In the genomic region with DNA sequence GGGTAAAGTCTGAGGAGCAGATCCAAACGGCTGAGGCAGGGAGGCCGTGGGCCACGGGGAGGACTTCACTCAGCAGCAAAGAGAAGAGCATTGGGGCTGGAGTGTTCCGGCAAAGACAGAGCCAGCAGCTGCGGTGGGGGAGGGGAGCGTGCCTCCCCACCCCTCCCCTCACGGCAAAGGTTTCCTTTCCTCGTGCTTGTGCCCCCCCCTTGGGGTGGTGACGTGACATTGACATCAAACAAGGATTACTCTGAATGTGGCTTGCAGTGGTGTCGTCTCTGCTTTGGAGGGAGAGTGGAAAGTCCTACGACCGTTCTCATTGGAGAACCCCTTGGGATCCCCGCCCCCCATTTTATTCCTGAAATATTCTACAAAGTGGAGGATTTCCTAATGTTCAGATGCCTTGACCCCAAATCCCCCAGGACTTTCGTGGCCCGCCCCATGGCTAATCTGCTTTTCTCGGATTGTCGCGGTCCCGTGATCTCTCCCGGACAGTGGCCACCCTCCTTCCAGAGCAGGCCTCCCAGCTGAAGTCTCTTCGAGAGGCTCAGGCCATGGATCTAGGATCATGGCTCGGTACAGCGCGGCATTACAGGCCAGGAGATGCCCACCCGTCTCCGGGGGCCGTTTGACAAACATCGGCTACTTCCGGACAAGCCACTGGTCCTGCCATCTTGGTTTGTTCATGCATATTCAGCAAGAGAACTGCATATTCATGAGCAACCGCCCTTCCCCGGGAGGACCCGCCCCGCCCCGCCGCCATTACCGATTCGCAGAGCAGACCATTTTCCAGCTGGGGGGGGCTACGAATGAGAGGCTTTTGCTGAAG, we compare ENCODE assay signal across 1 cellular context.
TF ChIP-seq lines count a peak whose summit lies in the region.

No MANE protein-coding gene starts in this region.

TF ChIP-seq in H1, 55 proteins besides CTCF, POLR2A, EP300 and RAD21:
- TF ChIP-seq SRF (IDR thresholded peaks at IDR 0.05; ENCODE audit: low read depth, low read length) (no peak), RFX5 (IDR thresholded peaks at IDR 0.05; ENCODE audit: borderline replicate concordance, low read depth, low read length) (no peak), BRCA1 (IDR thresholded peaks at IDR 0.05; ENCODE audit: low read depth, low read length) (no peak), BACH1 (IDR thresholded peaks at IDR 0.05; ENCODE audit: low read length) (no peak), JUN (IDR thresholded peaks at IDR 0.05; ENCODE audit: low read depth, low read length) (no peak), SAP30 (IDR thresholded peaks at IDR 0.05; ENCODE audit: insufficient read depth, insufficient replicate concordance, low read length) (peak; percentile 63), EZH2 (IDR thresholded peaks at IDR 0.05; ENCODE audit: low read depth, low read length, severe bottlenecking) (no peak), GTF2F1 (IDR thresholded peaks at IDR 0.05; ENCODE audit: borderline replicate concordance, low read depth, low read length) (no peak), PHF8 (conservative IDR thresholded peaks at IDR 0.05; ENCODE audit: low read depth, low read length) (no peak; the same call in 1 of the 2 replicates), FOSL1 (IDR thresholded peaks at IDR 0.05; ENCODE audit: insufficient read depth, low read depth, low read length) (no peak), CTBP2 (IDR thresholded peaks at IDR 0.05; ENCODE audit: borderline replicate concordance, insufficient read depth, insufficient read length, low read length) (no peak), MAFK (IDR thresholded peaks at IDR 0.05; ENCODE audit: low read depth, low read length) (no peak), RXRA (IDR thresholded peaks at IDR 0.05; ENCODE audit: insufficient read depth, low read depth, low read length) (no peak), CEBPB (IDR thresholded peaks at IDR 0.05; ENCODE audit: low read depth, low read length) (no peak), EGR1 (IDR thresholded peaks at IDR 0.05; ENCODE audit: borderline replicate concordance, low read depth, low read length) (no peak), CHD2 (IDR thresholded peaks at IDR 0.05; ENCODE audit: low read length) (peak; percentile 9; the same call in 1 of the 2 replicates), GABPA (IDR thresholded peaks at IDR 0.05; ENCODE audit: borderline replicate concordance, insufficient read depth, low read length) (no peak), CHD1 (IDR thresholded peaks at IDR 0.05; ENCODE audit: low read depth, low read length) (no peak), SP1 (IDR thresholded peaks at IDR 0.05; ENCODE audit: low read depth, low read length) (no peak), ASH2L (IDR thresholded peaks at IDR 0.05; ENCODE audit: low read length) (peak; percentile 67), TAF7 (optimal IDR thresholded peaks at IDR 0.05; ENCODE audit: borderline replicate concordance, low read depth, low read length) (no peak), SP4 (IDR thresholded peaks at IDR 0.05; ENCODE audit: low read length) (peak; percentile 57; the same call in 1 of the 2 replicates), KDM5A (IDR thresholded peaks at IDR 0.05; ENCODE audit: low read length) (no peak; the same call in 1 of the 2 replicates), RBBP5 (IDR thresholded peaks at IDR 0.05; ENCODE audit: borderline replicate concordance, low read depth, low read length) (no peak), POU5F1 (IDR thresholded peaks at IDR 0.05; ENCODE audit: low read depth, low read length) (peak; percentile 99), SP2 (IDR thresholded peaks at IDR 0.05; ENCODE audit: low read length) (no peak), SIRT6 (IDR thresholded peaks at IDR 0.05; ENCODE audit: low read length) (no peak), YY1 (IDR thresholded peaks at IDR 0.05; ENCODE audit: low read depth, low read length) (peak; percentile 94), TBP (IDR thresholded peaks at IDR 0.05; ENCODE audit: low read depth, low read length) (no peak), HDAC2 (IDR thresholded peaks at IDR 0.05; ENCODE audit: borderline replicate concordance in 1 of 2, low read depth in 2 of 2, low read length in 2 of 2) (no peak), SUZ12 (IDR thresholded peaks at IDR 0.05; ENCODE audit: low read length) (no peak), KDM4A (IDR thresholded peaks at IDR 0.05; ENCODE audit: low read depth, low read length, severe bottlenecking) (peak; percentile 44), HDAC6 (IDR thresholded peaks at IDR 0.05; ENCODE audit: low read depth, low read length) (no peak), TAF1 (IDR thresholded peaks at IDR 0.05; ENCODE audit: low read depth, low read length) (no peak), SIN3A (conservative IDR thresholded peaks at IDR 0.05 in 1 of 2, IDR thresholded peaks at IDR 0.05 in 1 of 2; ENCODE audit: low read depth in 1 of 2, low read length in 2 of 2) (0 out of 4 replicates have a peak, but pooled peaks of 1 of the 2 experiments have one; percentile 54), KDM1A (IDR thresholded peaks at IDR 0.05; ENCODE audit: borderline replicate concordance, low read length) (no peak), POLR2AphosphoS5 (IDR thresholded peaks at IDR 0.05; ENCODE audit: low read depth, low read length) (no peak; the same call in 1 of the 2 replicates), NRF1 (IDR thresholded peaks at IDR 0.05; ENCODE audit: low read depth, low read length) (no peak), CBX5 (IDR thresholded peaks at IDR 0.05; ENCODE audit: low read depth, low read length) (no peak), CBX8 (IDR thresholded peaks at IDR 0.05; ENCODE audit: borderline replicate concordance, low read depth, low read length) (no peak), TEAD4 (IDR thresholded peaks at IDR 0.05; ENCODE audit: low read depth, low read length) (no peak), RNF2 (IDR thresholded peaks at IDR 0.05; ENCODE audit: borderline replicate concordance, low read depth, low read length, missing control alignments, poor library complexity, severe bottlenecking) (no peak), BCL11A (IDR thresholded peaks at IDR 0.05; ENCODE audit: low read depth in 2 of 2, low read length in 2 of 2) (no peak), CREB1 (IDR thresholded peaks at IDR 0.05) (peak; percentile 82), NANOG (IDR thresholded peaks at IDR 0.05; ENCODE audit: insufficient read depth, low read depth, low read length, poor library complexity, severe bottlenecking) (no peak)
- TF ChIP-seq, protein P1, sequence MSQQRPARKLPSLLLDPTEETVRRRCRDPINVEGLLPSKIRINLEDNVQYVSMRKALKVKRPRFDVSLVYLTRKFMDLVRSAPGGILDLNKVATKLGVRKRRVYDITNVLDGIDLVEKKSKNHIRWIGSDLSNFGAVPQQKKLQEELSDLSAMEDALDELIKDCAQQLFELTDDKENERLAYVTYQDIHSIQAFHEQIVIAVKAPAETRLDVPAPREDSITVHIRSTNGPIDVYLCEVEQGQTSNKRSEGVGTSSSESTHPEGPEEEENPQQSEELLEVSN (IDR thresholded peaks at IDR 0.05), result no peak
- TF ChIP-seq, protein P2, sequence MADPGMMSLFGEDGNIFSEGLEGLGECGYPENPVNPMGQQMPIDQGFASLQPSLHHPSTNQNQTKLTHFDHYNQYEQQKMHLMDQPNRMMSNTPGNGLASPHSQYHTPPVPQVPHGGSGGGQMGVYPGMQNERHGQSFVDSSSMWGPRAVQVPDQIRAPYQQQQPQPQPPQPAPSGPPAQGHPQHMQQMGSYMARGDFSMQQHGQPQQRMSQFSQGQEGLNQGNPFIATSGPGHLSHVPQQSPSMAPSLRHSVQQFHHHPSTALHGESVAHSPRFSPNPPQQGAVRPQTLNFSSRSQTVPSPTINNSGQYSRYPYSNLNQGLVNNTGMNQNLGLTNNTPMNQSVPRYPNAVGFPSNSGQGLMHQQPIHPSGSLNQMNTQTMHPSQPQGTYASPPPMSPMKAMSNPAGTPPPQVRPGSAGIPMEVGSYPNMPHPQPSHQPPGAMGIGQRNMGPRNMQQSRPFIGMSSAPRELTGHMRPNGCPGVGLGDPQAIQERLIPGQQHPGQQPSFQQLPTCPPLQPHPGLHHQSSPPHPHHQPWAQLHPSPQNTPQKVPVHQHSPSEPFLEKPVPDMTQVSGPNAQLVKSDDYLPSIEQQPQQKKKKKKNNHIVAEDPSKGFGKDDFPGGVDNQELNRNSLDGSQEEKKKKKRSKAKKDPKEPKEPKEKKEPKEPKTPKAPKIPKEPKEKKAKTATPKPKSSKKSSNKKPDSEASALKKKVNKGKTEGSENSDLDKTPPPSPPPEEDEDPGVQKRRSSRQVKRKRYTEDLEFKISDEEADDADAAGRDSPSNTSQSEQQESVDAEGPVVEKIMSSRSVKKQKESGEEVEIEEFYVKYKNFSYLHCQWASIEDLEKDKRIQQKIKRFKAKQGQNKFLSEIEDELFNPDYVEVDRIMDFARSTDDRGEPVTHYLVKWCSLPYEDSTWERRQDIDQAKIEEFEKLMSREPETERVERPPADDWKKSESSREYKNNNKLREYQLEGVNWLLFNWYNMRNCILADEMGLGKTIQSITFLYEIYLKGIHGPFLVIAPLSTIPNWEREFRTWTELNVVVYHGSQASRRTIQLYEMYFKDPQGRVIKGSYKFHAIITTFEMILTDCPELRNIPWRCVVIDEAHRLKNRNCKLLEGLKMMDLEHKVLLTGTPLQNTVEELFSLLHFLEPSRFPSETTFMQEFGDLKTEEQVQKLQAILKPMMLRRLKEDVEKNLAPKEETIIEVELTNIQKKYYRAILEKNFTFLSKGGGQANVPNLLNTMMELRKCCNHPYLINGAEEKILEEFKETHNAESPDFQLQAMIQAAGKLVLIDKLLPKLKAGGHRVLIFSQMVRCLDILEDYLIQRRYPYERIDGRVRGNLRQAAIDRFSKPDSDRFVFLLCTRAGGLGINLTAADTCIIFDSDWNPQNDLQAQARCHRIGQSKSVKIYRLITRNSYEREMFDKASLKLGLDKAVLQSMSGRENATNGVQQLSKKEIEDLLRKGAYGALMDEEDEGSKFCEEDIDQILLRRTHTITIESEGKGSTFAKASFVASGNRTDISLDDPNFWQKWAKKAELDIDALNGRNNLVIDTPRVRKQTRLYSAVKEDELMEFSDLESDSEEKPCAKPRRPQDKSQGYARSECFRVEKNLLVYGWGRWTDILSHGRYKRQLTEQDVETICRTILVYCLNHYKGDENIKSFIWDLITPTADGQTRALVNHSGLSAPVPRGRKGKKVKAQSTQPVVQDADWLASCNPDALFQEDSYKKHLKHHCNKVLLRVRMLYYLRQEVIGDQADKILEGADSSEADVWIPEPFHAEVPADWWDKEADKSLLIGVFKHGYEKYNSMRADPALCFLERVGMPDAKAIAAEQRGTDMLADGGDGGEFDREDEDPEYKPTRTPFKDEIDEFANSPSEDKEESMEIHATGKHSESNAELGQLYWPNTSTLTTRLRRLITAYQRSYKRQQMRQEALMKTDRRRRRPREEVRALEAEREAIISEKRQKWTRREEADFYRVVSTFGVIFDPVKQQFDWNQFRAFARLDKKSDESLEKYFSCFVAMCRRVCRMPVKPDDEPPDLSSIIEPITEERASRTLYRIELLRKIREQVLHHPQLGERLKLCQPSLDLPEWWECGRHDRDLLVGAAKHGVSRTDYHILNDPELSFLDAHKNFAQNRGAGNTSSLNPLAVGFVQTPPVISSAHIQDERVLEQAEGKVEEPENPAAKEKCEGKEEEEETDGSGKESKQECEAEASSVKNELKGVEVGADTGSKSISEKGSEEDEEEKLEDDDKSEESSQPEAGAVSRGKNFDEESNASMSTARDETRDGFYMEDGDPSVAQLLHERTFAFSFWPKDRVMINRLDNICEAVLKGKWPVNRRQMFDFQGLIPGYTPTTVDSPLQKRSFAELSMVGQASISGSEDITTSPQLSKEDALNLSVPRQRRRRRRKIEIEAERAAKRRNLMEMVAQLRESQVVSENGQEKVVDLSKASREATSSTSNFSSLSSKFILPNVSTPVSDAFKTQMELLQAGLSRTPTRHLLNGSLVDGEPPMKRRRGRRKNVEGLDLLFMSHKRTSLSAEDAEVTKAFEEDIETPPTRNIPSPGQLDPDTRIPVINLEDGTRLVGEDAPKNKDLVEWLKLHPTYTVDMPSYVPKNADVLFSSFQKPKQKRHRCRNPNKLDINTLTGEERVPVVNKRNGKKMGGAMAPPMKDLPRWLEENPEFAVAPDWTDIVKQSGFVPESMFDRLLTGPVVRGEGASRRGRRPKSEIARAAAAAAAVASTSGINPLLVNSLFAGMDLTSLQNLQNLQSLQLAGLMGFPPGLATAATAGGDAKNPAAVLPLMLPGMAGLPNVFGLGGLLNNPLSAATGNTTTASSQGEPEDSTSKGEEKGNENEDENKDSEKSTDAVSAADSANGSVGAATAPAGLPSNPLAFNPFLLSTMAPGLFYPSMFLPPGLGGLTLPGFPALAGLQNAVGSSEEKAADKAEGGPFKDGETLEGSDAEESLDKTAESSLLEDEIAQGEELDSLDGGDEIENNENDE (IDR thresholded peaks at IDR 0.05; ENCODE audit: insufficient replicate concordance, low read length), result no peak
- TF ChIP-seq, protein P3, sequence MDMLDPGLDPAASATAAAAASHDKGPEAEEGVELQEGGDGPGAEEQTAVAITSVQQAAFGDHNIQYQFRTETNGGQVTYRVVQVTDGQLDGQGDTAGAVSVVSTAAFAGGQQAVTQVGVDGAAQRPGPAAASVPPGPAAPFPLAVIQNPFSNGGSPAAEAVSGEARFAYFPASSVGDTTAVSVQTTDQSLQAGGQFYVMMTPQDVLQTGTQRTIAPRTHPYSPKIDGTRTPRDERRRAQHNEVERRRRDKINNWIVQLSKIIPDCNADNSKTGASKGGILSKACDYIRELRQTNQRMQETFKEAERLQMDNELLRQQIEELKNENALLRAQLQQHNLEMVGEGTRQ (IDR thresholded peaks at IDR 0.05; ENCODE audit: low read length), result no peak
- TF ChIP-seq, protein P4, sequence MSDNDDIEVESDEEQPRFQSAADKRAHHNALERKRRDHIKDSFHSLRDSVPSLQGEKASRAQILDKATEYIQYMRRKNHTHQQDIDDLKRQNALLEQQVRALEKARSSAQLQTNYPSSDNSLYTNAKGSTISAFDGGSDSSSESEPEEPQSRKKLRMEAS (IDR thresholded peaks at IDR 0.05), result peak; percentile 56
- TF ChIP-seq, protein P5, sequence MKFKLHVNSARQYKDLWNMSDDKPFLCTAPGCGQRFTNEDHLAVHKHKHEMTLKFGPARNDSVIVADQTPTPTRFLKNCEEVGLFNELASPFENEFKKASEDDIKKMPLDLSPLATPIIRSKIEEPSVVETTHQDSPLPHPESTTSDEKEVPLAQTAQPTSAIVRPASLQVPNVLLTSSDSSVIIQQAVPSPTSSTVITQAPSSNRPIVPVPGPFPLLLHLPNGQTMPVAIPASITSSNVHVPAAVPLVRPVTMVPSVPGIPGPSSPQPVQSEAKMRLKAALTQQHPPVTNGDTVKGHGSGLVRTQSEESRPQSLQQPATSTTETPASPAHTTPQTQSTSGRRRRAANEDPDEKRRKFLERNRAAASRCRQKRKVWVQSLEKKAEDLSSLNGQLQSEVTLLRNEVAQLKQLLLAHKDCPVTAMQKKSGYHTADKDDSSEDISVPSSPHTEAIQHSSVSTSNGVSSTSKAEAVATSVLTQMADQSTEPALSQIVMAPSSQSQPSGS (IDR thresholded peaks at IDR 0.05; ENCODE audit: low read length), result no peak
- TF ChIP-seq, protein P6, sequence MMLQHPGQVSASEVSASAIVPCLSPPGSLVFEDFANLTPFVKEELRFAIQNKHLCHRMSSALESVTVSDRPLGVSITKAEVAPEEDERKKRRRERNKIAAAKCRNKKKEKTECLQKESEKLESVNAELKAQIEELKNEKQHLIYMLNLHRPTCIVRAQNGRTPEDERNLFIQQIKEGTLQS (IDR thresholded peaks at IDR 0.05; ENCODE audit: insufficient read depth, low read depth, low read length), result no peak
